In the genomic region with DNA sequence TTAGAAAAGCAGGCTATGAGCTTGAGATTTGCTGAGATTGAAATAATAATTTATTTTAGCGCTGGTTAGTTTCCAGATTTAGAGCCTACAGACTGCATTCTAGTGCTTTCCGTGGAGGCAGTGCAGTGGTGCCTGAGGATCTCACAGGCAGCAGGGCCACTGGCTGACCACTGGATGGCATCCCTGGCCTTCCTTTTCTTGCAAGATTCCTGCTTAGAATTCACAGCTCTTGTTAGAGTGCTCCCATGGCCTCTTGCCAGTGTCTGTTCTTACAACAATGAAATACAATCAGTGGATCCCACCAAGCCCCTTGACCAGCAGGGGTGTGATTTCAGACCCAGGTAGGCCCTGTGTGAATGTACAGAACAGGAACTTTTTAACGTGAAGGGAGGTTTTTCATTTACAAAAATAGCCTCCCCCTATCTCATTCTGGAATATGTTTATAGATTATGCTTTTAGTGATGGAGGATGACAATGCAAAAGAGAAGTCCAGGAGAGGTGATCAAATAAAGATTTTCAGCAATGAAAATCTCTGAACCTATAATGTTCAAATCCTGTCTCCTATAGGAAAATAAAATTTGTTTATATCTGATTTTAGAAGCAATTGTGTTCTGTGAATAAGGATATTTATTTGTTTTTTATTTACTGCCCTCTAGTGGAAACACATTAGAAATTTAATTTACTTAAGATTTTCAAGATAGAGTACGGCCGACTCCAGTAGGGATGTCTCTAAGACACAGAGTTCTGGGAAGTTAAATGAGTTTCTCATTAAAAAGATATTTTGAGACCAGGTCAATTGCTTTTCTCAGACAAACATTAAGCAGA, we compare ENCODE assay signal across 8 cellular contexts.
DNase-seq lines count a peak whose midpoint lies in the region; ATAC-seq and TF ChIP-seq lines count a peak whose summit lies in the region.

No MANE protein-coding gene starts in this region.

- H3K27ac ChIP-seq in heart right ventricle, result no peak overlapping the region

- no peak overlapping the region for H3K4me3 ChIP-seq in heart right ventricle

- no peaks in the 10 kb centered on the region for H3K36me3 ChIP-seq in heart right ventricle

- no peaks in the 10 kb centered on the region for H3K36me3 Mint-ChIP-seq in glutamatergic neuron (ENCODE audit: unreplicated experiment)

- H3K4me1 ChIP-seq in heart right ventricle, result no peaks in the 10 kb centered on the region

- no peaks in the 10 kb centered on the region for H3K9me3 ChIP-seq in heart right ventricle

- peaks cover 0 to 7% (median 0%) of the 10 kb centered on the region in 7 donors for H3K27me3 ChIP-seq in heart right ventricle

- 42 to 44% methylated on average over 5 of the region's 5 CpGs for WGBS in heart right ventricle, 2 donors

- TF ChIP-seq CTCF in heart right ventricle (IDR thresholded peaks at IDR 0.05) (peak in 5 of 9 donors; percentile 11 to 38 (median 29)), glutamatergic neuron (IDR thresholded peaks at IDR 0.05; ENCODE audit: partially characterized antibody, unreplicated experiment) (peak; percentile 66)

- H3K27ac Mint-ChIP-seq in glutamatergic neuron (ENCODE audit: unreplicated experiment), result no peak overlapping the region

- H3K9me3 Mint-ChIP-seq in glutamatergic neuron (ENCODE audit: unreplicated experiment), result no peaks in the 10 kb centered on the region

- intact Hi-C loops in heart right ventricle (cut with DNase I) (loop anchor here in 1 of 10 donors (10.0 kb wide), 1 partner anchor 697 kb away; no protein-coding TSS in a partner anchor), left cardiac atrium (cut with DNase I) (no loop called here)

- no peak for DNase-seq in heart right ventricle
- DNase-seq in left cardiac atrium, result no peak
- DNase-seq in RPMI7951 (ENCODE audit: low read depth), result peak; percentile 3
- DNase-seq in glutamatergic neuron, result peak; percentile 69
- DNase-seq in effector CD4-positive, alpha-beta T cell, result no peak

- H3K4me3 Mint-ChIP-seq in glutamatergic neuron (ENCODE audit: unreplicated experiment), result no peak overlapping the region

- ATAC-seq in heart right ventricle, result no peak
- ATAC-seq in left cardiac atrium, result no peak
- no peak for ATAC-seq in HG02642 (IDR thresholded peaks at IDR 0.05; ENCODE audit: poor library complexity, unreplicated experiment)
- ATAC-seq in GM21528 (IDR thresholded peaks at IDR 0.05; ENCODE audit: low FRiP score, unreplicated experiment), result no peak
- no peak for ATAC-seq in GM19463 (IDR thresholded peaks at IDR 0.05; ENCODE audit: unreplicated experiment)

- no peaks in the 10 kb centered on the region for H3K4me1 Mint-ChIP-seq in glutamatergic neuron (ENCODE audit: low read depth, unreplicated experiment)

- H3K27me3 Mint-ChIP-seq in glutamatergic neuron (ENCODE audit: unreplicated experiment), result peaks cover 2% of the 10 kb centered on the region

Comparison
In these comparisons a context has a peak if more than half of its experiments do, and no peak if none do; other contexts are left out.
1. DNase-seq: peak in RPMI7951 (single experiment) and glutamatergic neuron (single experiment); none in heart right ventricle (0 of 2), left cardiac atrium (single experiment) and effector CD4-positive, alpha-beta T cell (single experiment).